17 cellular contexts compared by ENCODE assay signal in the genomic region with DNA sequence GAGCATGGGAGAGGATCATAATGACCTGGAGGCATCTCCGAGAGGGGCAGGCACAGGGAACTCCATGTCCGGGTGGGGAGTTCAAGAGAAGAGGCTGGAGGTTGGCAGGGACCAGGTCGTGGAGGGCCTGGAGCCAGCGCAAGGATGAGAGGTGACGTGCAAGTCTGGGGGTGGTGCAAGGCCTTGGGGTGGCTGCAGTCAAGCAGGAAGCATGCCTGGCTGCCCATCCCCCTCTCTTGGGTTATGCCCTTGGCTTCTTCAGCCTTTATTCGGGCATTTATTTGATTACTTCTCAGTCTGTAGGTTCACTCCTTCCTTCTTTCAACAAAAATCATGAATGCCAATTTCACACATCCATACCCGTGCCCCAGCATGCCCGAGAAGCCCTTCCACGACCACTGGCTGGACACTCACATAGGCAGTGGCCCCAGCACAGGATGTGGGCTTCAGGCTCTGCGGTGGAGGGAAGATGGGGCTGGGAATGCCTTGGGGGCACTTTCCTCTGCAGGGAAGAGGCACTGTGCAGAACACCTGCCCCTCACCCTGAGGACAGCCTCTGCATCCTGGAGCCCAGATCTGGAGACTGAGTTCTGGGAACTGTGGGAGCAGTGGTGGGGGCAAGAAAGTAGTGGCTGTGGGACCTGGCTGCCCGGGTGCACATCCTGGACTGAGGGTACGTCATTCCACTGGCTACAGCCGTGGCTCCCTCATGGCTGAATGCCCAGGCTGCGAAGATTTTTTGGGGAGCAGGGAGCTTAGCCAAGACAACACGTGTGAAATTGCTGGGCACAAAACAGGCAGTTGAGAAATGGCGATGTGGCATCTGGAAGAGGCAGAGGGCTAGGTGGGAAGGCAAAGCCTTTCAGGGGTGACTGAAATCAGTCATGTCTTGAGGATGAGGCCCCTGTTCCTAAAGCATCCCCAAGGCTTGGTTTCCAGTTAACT. TPM values are rescaled to one million over a fixed set of nuclear protein-coding genes. Genes with fewer than 3 reads are reported as not detected.
DNase-seq lines count a peak whose midpoint lies in the region; ATAC-seq and TF ChIP-seq lines count a peak whose summit lies in the region.
"Had no signal": no experiment of that assay in that cellular context is flagged by ENCODE, and none has a peak within 500 bp of the region (broad histone marks: within the 10 kb centered on the region; RNA-seq: fewer than 3 reads in every experiment).

No MANE protein-coding gene starts in this region.

- TF ChIP-seq POLR2A in adrenal gland (IDR thresholded peaks at IDR 0.05) (no peak), esophagus squamous epithelium (IDR thresholded peaks at IDR 0.05) (no peak)

- DNase-seq in COLO668 (lab: John Stamatoyannopoulos, UW; ENCODE audit: unreplicated experiment) (peak; percentile 32), nephron progenitor cell (no peak), adrenal gland (no peak), coronary artery (ENCODE audit: low spot score) (no peak), esophagus squamous epithelium (lab: John Stamatoyannopoulos, UW) (no peak)
- DNase-seq: C1 segment of cervical spinal cord; CD8-positive, alpha-beta memory T cell; DND-41; NCI-H187 treated with DMSO at 0.1 percent for 48 hours; NCI-H2227 treated with DMSO at 0.1 percent for 48 hours; PC-3 had no signal

- peaks cover 13% of the 10 kb centered on the region for H3K36me3 Mint-ChIP-seq in brain
- peaks cover 5% of the 10 kb centered on the region for H3K36me3 Mint-ChIP-seq in nephron progenitor cell (ENCODE audit: low read depth)
- H3K36me3 Mint-ChIP-seq: CD8-positive, alpha-beta memory T cell had no signal

- H3K4me1 ChIP-seq in BLaER1, result peaks cover 28% of the 10 kb centered on the region
- H3K4me1 ChIP-seq in adrenal gland (replicated peaks in 1 of 2), result no peaks in the 10 kb centered on the region
- H3K4me1 ChIP-seq in esophagus squamous epithelium, result no peaks in the 10 kb centered on the region

- H3K27ac Mint-ChIP-seq in brain (peak overlapping the region; percentile 36 to 79 (median 74)), nephron progenitor cell (peak overlapping the region; percentile 57)
- H3K27ac Mint-ChIP-seq: CD8-positive, alpha-beta memory T cell had no signal

- H3K9ac ChIP-seq in BLaER1, result peak overlapping the region; percentile 22

- no peak for ATAC-seq in HG03196 (IDR thresholded peaks at IDR 0.05; ENCODE audit: unreplicated experiment)
- ATAC-seq: HCT116, PC-3 had no signal

- H3K9me3 Mint-ChIP-seq in brain, result peaks cover 0 to 6% (median 0%) of the 10 kb centered on the region in 5 experiments
- H3K9me3 Mint-ChIP-seq in nephron progenitor cell, result peaks cover 7% of the 10 kb centered on the region
- H3K9me3 Mint-ChIP-seq: CD8-positive, alpha-beta memory T cell had no signal

- WGBS in adrenal gland, 4 donors, result 83 to 89% (median 86%) methylated on average over 15 to 16 of the region's 16 CpGs
- 50 to 74% methylated on average over 3 to 6 of the region's 16 CpGs for WGBS in esophagus squamous epithelium, 2 donors

- no peaks in the 10 kb centered on the region for H3K9me3 ChIP-seq in BLaER1
- H3K9me3 ChIP-seq in adrenal gland (replicated peaks in 1 of 3), result no peaks in the 10 kb centered on the region
- no peaks in the 10 kb centered on the region for H3K9me3 ChIP-seq in esophagus squamous epithelium

- TF ChIP-seq CTCF in brain (conservative IDR thresholded peaks at IDR 0.05) (no peak), nephron progenitor cell (IDR thresholded peaks at IDR 0.05) (no peak), adrenal gland (IDR thresholded peaks at IDR 0.05) (no peak), coronary artery (IDR thresholded peaks at IDR 0.05) (no peak), esophagus squamous epithelium (IDR thresholded peaks at IDR 0.05) (no peak)

- H3K27ac ChIP-seq in BLaER1 (peak overlapping the region; percentile 49; the same call in 1 of the 2 replicates), adrenal gland (no peak overlapping the region), coronary artery (no peak overlapping the region), esophagus squamous epithelium (no peak overlapping the region)
- H3K27ac ChIP-seq: RWPE1 had no signal

- H4K20me1 ChIP-seq in BLaER1, result no peaks in the 10 kb centered on the region

- intact Hi-C loops in adrenal gland (cut with DNase I), result no loop called here
- intact Hi-C loops in esophagus squamous epithelium (cut with DNase I), result no loop called here

- H3K36me3 ChIP-seq in BLaER1 (no peaks in the 10 kb centered on the region), adrenal gland (replicated peaks in 1 of 2) (no peaks in the 10 kb centered on the region), esophagus squamous epithelium (no peaks in the 10 kb centered on the region)

- H3K4me3 Mint-ChIP-seq in brain, result no peak overlapping the region
- no peak overlapping the region for H3K4me3 Mint-ChIP-seq in nephron progenitor cell
- H3K4me3 Mint-ChIP-seq: CD8-positive, alpha-beta memory T cell had no signal

- H3K27me3 ChIP-seq in BLaER1, result no peaks in the 10 kb centered on the region
- no peaks in the 10 kb centered on the region for H3K27me3 ChIP-seq in adrenal gland
- no peaks in the 10 kb centered on the region for H3K27me3 ChIP-seq in esophagus squamous epithelium

- H3K4me2 ChIP-seq in BLaER1, result peak overlapping the region; percentile 67

- H3K27me3 Mint-ChIP-seq in brain, result peaks cover 3% of the 10 kb centered on the region
- H3K27me3 Mint-ChIP-seq in nephron progenitor cell (ENCODE audit: low read depth, poor library complexity), result peaks cover 1% of the 10 kb centered on the region
- H3K27me3 Mint-ChIP-seq: CD8-positive, alpha-beta memory T cell had no signal

- H3K4me3 ChIP-seq in BLaER1, result no peak overlapping the region
- H3K4me3 ChIP-seq in adrenal gland, result no peak overlapping the region
- no peak overlapping the region for H3K4me3 ChIP-seq in coronary artery
- H3K4me3 ChIP-seq in esophagus squamous epithelium, result no peak overlapping the region

- H3K4me1 Mint-ChIP-seq in brain (peaks cover 42% of the 10 kb centered on the region), nephron progenitor cell (peaks cover 51% of the 10 kb centered on the region)
- H3K4me1 Mint-ChIP-seq: CD8-positive, alpha-beta memory T cell had no signal

RNA-seq across cellular contexts. Expression of a gene that starts 38.6 kb away (rescaled TPM):
- polyA plus RNA-seq in brain (ENCODE audit: insufficient read depth, low read depth, low replicate concordance) (6.4 TPM), adrenal gland (under 1 TPM; 0.03 to 0.13 (median 0.08) TPM)
- total RNA-seq in adrenal gland (under 1 TPM in 5 of 8 donors, not detected in 3; under 0.01 to 0.24 (median 0.07) TPM), esophagus squamous epithelium (not detected)
- total RNA-seq: CD8-positive, alpha-beta memory T cell; LHCN-M2; PC-3 had no signal
